In the genomic region with DNA sequence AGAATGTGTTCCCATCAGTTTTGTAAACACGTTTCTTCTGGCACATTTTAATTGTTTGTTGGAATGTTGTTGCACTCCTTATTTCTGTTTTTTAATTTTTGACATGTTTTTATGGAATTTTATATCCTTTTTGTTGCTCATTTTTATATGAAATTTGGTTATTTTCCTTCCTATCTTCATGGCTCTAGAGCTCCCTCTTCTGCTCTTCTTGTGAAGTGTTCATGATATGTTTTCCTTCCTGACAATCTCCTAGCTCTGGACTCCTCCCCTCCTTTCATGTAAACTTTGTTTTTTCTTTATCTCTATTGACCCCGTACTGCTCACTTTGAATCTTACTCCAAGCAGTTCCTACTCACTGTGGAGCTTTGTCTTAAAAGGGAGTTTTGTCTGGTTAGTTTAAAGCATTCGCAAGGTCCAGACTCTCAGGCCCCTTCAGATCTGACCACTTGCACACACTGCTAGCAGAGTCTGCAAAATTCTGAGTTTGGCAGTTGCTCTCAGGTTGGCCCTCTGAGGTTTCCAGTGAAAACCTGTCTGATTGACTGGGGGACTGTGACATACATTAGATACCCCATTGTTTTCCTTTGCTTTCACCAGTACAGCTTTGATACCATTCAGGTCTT, we compare ENCODE assay signal across 1 cellular context.
TF ChIP-seq lines count a peak whose summit lies in the region.

No MANE protein-coding gene starts in this region.

TF ChIP-seq in HCT116, 20 proteins besides CTCF, POLR2A, EP300 and RAD21 (continued from another document):
- TF ChIP-seq, protein P1, sequence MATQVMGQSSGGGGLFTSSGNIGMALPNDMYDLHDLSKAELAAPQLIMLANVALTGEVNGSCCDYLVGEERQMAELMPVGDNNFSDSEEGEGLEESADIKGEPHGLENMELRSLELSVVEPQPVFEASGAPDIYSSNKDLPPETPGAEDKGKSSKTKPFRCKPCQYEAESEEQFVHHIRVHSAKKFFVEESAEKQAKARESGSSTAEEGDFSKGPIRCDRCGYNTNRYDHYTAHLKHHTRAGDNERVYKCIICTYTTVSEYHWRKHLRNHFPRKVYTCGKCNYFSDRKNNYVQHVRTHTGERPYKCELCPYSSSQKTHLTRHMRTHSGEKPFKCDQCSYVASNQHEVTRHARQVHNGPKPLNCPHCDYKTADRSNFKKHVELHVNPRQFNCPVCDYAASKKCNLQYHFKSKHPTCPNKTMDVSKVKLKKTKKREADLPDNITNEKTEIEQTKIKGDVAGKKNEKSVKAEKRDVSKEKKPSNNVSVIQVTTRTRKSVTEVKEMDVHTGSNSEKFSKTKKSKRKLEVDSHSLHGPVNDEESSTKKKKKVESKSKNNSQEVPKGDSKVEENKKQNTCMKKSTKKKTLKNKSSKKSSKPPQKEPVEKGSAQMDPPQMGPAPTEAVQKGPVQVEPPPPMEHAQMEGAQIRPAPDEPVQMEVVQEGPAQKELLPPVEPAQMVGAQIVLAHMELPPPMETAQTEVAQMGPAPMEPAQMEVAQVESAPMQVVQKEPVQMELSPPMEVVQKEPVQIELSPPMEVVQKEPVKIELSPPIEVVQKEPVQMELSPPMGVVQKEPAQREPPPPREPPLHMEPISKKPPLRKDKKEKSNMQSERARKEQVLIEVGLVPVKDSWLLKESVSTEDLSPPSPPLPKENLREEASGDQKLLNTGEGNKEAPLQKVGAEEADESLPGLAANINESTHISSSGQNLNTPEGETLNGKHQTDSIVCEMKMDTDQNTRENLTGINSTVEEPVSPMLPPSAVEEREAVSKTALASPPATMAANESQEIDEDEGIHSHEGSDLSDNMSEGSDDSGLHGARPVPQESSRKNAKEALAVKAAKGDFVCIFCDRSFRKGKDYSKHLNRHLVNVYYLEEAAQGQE (IDR thresholded peaks at IDR 0.05; ENCODE audit: low read depth): no peak
- TF ChIP-seq SP1 (IDR thresholded peaks at IDR 0.05; ENCODE audit: low read depth) (no peak), CEBPB (IDR thresholded peaks at IDR 0.05; ENCODE audit: low read depth) (no peak), ZFX (IDR thresholded peaks at IDR 0.05) (no peak), FOSL1 (IDR thresholded peaks at IDR 0.05; ENCODE audit: low read depth) (no peak)
- TF ChIP-seq, protein P2, sequence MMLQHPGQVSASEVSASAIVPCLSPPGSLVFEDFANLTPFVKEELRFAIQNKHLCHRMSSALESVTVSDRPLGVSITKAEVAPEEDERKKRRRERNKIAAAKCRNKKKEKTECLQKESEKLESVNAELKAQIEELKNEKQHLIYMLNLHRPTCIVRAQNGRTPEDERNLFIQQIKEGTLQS (IDR thresholded peaks at IDR 0.05): no peak
